ENCODE assay signal across 8 cellular contexts in genomic region chr2:127700527-127701192, GRCh38. TPM values are rescaled to one million over a fixed set of nuclear protein-coding genes. Genes with fewer than 3 reads are reported as not detected.
DNase-seq lines count a peak whose midpoint lies in the region; ATAC-seq and TF ChIP-seq lines count a peak whose summit lies in the region.

No MANE protein-coding gene starts in this region.

- no peak overlapping the region for H3K14ac ChIP-seq in mesenchymal stem cell (ENCODE audit: low read length in 2 of 2)

- 53% methylated on average over 16 of the region's 17 CpGs for WGBS in mesenchymal stem cell

- no peak overlapping the region for H2BK120ac ChIP-seq in mesenchymal stem cell (ENCODE audit: low read depth, low read length)

- TF ChIP-seq CTCF in thoracic aorta (IDR thresholded peaks at IDR 0.05): no peak

- H4K8ac ChIP-seq in mesenchymal stem cell (ENCODE audit: low read length): peak overlapping the region; percentile 94

- no peak overlapping the region for H2BK15ac ChIP-seq in mesenchymal stem cell (ENCODE audit: low read depth, poor library complexity, severe bottlenecking)

- H3K79me1 ChIP-seq in mesenchymal stem cell (replicated peaks; ENCODE audit: low read length, poor library complexity, severe bottlenecking): peaks cover 10% of the 10 kb centered on the region

- H2AK5ac ChIP-seq in mesenchymal stem cell (ENCODE audit: low read length, severe bottlenecking): peak overlapping the region; percentile 27

- peaks cover 23 to 25% of the 10 kb centered on the region in 2 donors for H3K4me1 ChIP-seq in duodenal mucosa (ENCODE audit: control insufficient read depth in 1 of 2, insufficient read depth in 2 of 2, low read length in 2 of 2)
- H3K4me1 ChIP-seq in mesenchymal stem cell (ENCODE audit: control insufficient read depth, insufficient read depth, low read depth, low read length): peaks cover 15% of the 10 kb centered on the region
- peaks cover 25 to 48% of the 10 kb centered on the region in 2 donors for H3K4me1 ChIP-seq in thoracic aorta (ENCODE audit: control insufficient read depth in 1 of 2, low read depth in 2 of 2)

- H3K9ac ChIP-seq in duodenal mucosa (ENCODE audit: low read depth in 1 of 2, low read length in 2 of 2): peak overlapping the region; percentile 81 to 84
- H3K9ac ChIP-seq in mesenchymal stem cell (ENCODE audit: low read length): peak overlapping the region; percentile 95

- peak overlapping the region; percentile 70 for H3K4me2 ChIP-seq in mesenchymal stem cell (ENCODE audit: low read length, poor library complexity, severe bottlenecking)

- H2BK5ac ChIP-seq in mesenchymal stem cell (ENCODE audit: low read depth, low read length, poor library complexity, severe bottlenecking): no peak overlapping the region

- H4K91ac ChIP-seq in mesenchymal stem cell (ENCODE audit: low read length): peak overlapping the region; percentile 76

- H3K36me3 ChIP-seq in duodenal mucosa (ENCODE audit: control insufficient read depth in 1 of 2, insufficient read depth in 2 of 2, low read length in 2 of 2) (peaks cover 0 to 8% of the 10 kb centered on the region in 2 donors), mesenchymal stem cell (ENCODE audit: control insufficient read depth in 1 of 2, insufficient read depth in 2 of 2, low read depth in 1 of 2, low read length in 2 of 2) (peaks cover 0 to 9% of the 10 kb centered on the region in 2 experiments), thoracic aorta (no peaks in the 10 kb centered on the region)

- H3K27me3 ChIP-seq in duodenal mucosa (ENCODE audit: control insufficient read depth in 1 of 2, insufficient read depth in 2 of 2, low read length in 2 of 2): no peaks in the 10 kb centered on the region
- H3K27me3 ChIP-seq in mesenchymal stem cell (ENCODE audit: control insufficient read depth in 1 of 2, insufficient read depth in 1 of 2, low read length in 2 of 2): no peaks in the 10 kb centered on the region
- H3K27me3 ChIP-seq in thoracic aorta (replicated peaks; ENCODE audit: insufficient read depth): no peaks in the 10 kb centered on the region

- H3K18ac ChIP-seq in mesenchymal stem cell (ENCODE audit: low read depth in 1 of 2, low read length in 2 of 2): peak overlapping the region; percentile 65 to 94

- ATAC-seq in GM19328 (IDR thresholded peaks at IDR 0.05; ENCODE audit: unreplicated experiment) (peak; percentile 44), HG03342 (IDR thresholded peaks at IDR 0.05; ENCODE audit: unreplicated experiment) (peak; percentile 64), thoracic aorta (ENCODE audit: insufficient number of reproducible peaks, low FRiP score, low read depth) (peak; percentile 6)

- H3K4me3 ChIP-seq in duodenal mucosa (ENCODE audit: low read depth in 1 of 2, low read length in 2 of 2): peak overlapping the region; percentile 90 to 92
- peak overlapping the region; percentile 62 to 92 for H3K4me3 ChIP-seq in mesenchymal stem cell (ENCODE audit: insufficient read depth in 1 of 2, low read depth in 1 of 2, low read length in 2 of 2)
- peak overlapping the region; percentile 84 for H3K4me3 ChIP-seq in thoracic aorta

- peak overlapping the region; percentile 67 for H2AFZ ChIP-seq in mesenchymal stem cell (ENCODE audit: low read depth, low read length)

- H3K9me3 ChIP-seq in duodenal mucosa (ENCODE audit: control insufficient read depth in 1 of 2, low read length in 2 of 2): no peaks in the 10 kb centered on the region
- H3K9me3 ChIP-seq in mesenchymal stem cell (ENCODE audit: control insufficient read depth, low read length): no peaks in the 10 kb centered on the region
- no peaks in the 10 kb centered on the region for H3K9me3 ChIP-seq in thoracic aorta

- no peak overlapping the region for H2BK12ac ChIP-seq in mesenchymal stem cell (ENCODE audit: low read length in 2 of 2)

- peak overlapping the region; percentile 42 to 76 for H3K4ac ChIP-seq in mesenchymal stem cell (ENCODE audit: low read depth in 1 of 2, low read length in 2 of 2)

- H3K27ac ChIP-seq in duodenal mucosa (ENCODE audit: low read depth, low read length): peak overlapping the region; percentile 94
- peak overlapping the region; percentile 65 for H3K27ac ChIP-seq in mesenchymal stem cell (ENCODE audit: low read length, poor library complexity, severe bottlenecking)
- H3K27ac ChIP-seq in thoracic aorta: peak overlapping the region; percentile 85 to 96

- no peak overlapping the region for H3K23ac ChIP-seq in mesenchymal stem cell (ENCODE audit: low read length in 2 of 2)

- DNase-seq in DMS153 (lab: John Stamatoyannopoulos, UW): peak; percentile 66
- peak; percentile 85 to 89 for DNase-seq in SHP77 (lab: John Stamatoyannopoulos, UW)
- DNase-seq in mesenchymal stem cell: peak; percentile 29
- no peak for DNase-seq in thoracic aorta (ENCODE audit: low spot score)
- no peak for DNase-seq in NCI-H524 treated with DMSO at 0.1 percent for 48 hours (lab: John Stamatoyannopoulos, UW)

RNA-seq across cellular contexts. Expression of gene SFT2D3, which starts 0.6 kb away (rescaled TPM):
- polyA plus RNA-seq in mesenchymal stem cell (2013, experiment 1 of 2): 4.5 TPM
- polyA plus RNA-seq in mesenchymal stem cell (2013, experiment 2 of 2): 4.7 TPM
- 1 to 10 TPM; 7.1 to 9.5 TPM for total RNA-seq in thoracic aorta

RNA-seq across cellular contexts. Expression of gene LIMS2, which starts 25.3 kb away (rescaled TPM):
- 37.6 TPM for polyA plus RNA-seq in mesenchymal stem cell (2013, experiment 1 of 2)
- polyA plus RNA-seq in mesenchymal stem cell (2013, experiment 2 of 2): 36.4 TPM
- total RNA-seq in thoracic aorta: 100 to 1,000 TPM; 177 to 246 TPM

RNA-seq across cellular contexts. Expression of gene GPR17, which starts 54.7 kb away (rescaled TPM):
- not detected for polyA plus RNA-seq in mesenchymal stem cell (2013, experiment 1 of 2)
- not detected for polyA plus RNA-seq in mesenchymal stem cell (2013, experiment 2 of 2)
- total RNA-seq in thoracic aorta: not detected

Comparison
In these comparisons a context has a peak if more than half of its experiments do, and no peak if none do; other contexts are left out.
1. DNase-seq: peak in DMS153 (single experiment), SHP77 (2 of 2) and mesenchymal stem cell (single experiment); none in thoracic aorta (single experiment) and NCI-H524 treated with DMSO at 0.1 percent for 48 hours (single experiment).
2. ATAC-seq: peak in every context shown above with its lines; median percentile 64 in HG03342; 44 in GM19328; 6 in thoracic aorta.
3. Peak in every context shown above with its lines, with median percentiles within 50 percentile points of each other: H3K27ac ChIP-seq and H3K4me3 ChIP-seq.